In the genomic region with DNA sequence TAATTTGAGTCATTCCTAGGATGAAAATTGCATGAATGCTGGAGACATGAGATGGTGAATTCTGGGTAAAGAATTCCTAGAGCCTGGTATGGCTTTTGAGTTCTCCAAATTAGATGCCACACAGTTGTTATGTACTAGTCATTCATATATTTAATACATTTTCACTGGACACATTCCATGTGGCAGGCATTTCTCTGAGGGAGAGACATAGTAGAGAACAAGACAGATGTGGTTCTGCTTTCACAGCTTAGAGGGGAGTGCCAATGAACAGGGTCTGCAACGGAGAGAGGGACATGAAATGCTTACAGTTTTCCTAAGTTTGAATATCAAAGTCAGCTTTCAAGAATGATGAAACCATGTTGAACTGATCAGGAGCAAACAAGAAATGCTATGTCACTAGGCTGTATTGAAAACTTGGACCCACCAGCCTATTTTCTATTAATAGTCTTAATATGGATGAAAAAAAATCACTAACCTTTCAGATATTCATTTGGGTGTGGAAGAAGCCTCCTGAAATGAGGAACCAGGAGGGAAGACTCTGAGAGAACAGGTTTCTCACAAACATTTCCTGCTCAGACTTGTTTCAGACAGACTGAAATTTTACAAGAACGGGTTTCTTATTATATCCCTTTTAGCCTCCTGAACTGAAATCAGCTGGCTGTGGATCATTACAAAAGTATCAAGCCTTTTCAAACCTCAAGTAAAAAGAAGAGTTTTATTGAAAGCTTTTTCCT, we compare ENCODE assay signal across 17 cellular contexts.
DNase-seq lines count a peak whose midpoint lies in the region; ATAC-seq, FAIRE-seq and TF ChIP-seq lines count a peak whose summit lies in the region.
"Had no signal": no experiment of that assay in that cellular context is flagged by ENCODE, and none has a peak within 500 bp of the region (broad histone marks: within the 10 kb centered on the region; RNA-seq: fewer than 3 reads in every experiment).

No MANE protein-coding gene starts in this region.

- FAIRE-seq in keratinocyte (lab: Jason Lieb, UNC), result no peak
- FAIRE-seq: astrocyte, urothelium cell line had no signal

- H3K27ac ChIP-seq in keratinocyte (ENCODE audit: control insufficient read depth, insufficient read depth, low read length) (no peak overlapping the region), Karpas-422 (ENCODE audit: low read length) (no peak overlapping the region)

- no peaks in the 10 kb centered on the region for H3K9me1 ChIP-seq in keratinocyte (ENCODE audit: control insufficient read depth, extremely low read depth, insufficient read depth, low read length)

- dilution Hi-C loops in keratinocyte (cut with MboI; ENCODE audit: extremely low pct_ligation_motif_present, low sequenced_read_pairs), result no loop called here

- no peaks in the 10 kb centered on the region for H3K27me3 ChIP-seq in keratinocyte (ENCODE audit: control insufficient read depth, extremely low read depth, insufficient read depth, low read length)
- H3K27me3 ChIP-seq in Karpas-422 (ENCODE audit: low read length), result no peaks in the 10 kb centered on the region

- DNase-seq in keratinocyte (ENCODE audit: low read depth, low spot score) (no peak), Karpas-422 (no peak)
- no peak for DNase-seq in stimulated activated CD4-positive, alpha-beta T cell treated with anti-CD3 and anti-CD28 coated beads, Interleukin-15, amount 100 ng/mL, for 24 hours
- DNase-seq: activated CD4-positive, alpha-beta memory T cell treated with anti-CD3 and anti-CD28 coated beads, Interleukin-2, amount 10 ng/mL, durations not matched to agents 7 days and 5 days; activated naive CD4-positive, alpha-beta T cell treated with anti-CD3 and anti-CD28 coated beads, Interleukin-2, amount 50 U/mL, for 16 hours; activated T-cell treated with anti-CD3 and anti-CD28 coated beads, Interleukin-2, amount 50 U/mL, for 4 hours; H9; hypothalamus; mesenchymal stem cell; naive thymus-derived CD8-positive, alpha-beta T cell; NCI-H187 had no signal

- H3K9ac ChIP-seq in keratinocyte (ENCODE audit: control insufficient read depth, extremely low read depth, insufficient read depth, low read length) (no peak overlapping the region), Karpas-422 (ENCODE audit: low read length) (no peak overlapping the region)

- H3K9me2 ChIP-seq in Karpas-422 (replicated peaks; ENCODE audit: insufficient read depth, low read length), result no peaks in the 10 kb centered on the region

- H2AFZ ChIP-seq in keratinocyte (ENCODE audit: control insufficient read depth, low read length), result peak overlapping the region; percentile 68
- H2AFZ ChIP-seq in Karpas-422 (ENCODE audit: low read length), result no peak overlapping the region

- H3K36me3 ChIP-seq in keratinocyte (ENCODE audit: control insufficient read depth in 2 of 2, extremely low read depth in 1 of 2, insufficient read depth in 2 of 2, low read length in 2 of 2) (no peaks in the 10 kb centered on the region), Karpas-422 (ENCODE audit: insufficient read depth, low read length) (no peaks in the 10 kb centered on the region)

- no peaks in the 10 kb centered on the region for H3K79me2 ChIP-seq in keratinocyte (ENCODE audit: control insufficient read depth, insufficient read depth, low read length)
- H3K79me2 ChIP-seq in Karpas-422 (ENCODE audit: low read length), result no peaks in the 10 kb centered on the region

- H4K20me1 ChIP-seq in keratinocyte (ENCODE audit: control insufficient read depth, extremely low read depth, insufficient read depth, low read length) (no peaks in the 10 kb centered on the region), Karpas-422 (ENCODE audit: insufficient read depth, low read depth, low read length) (no peaks in the 10 kb centered on the region)

- H3K4me3 ChIP-seq in keratinocyte (ENCODE audit: control insufficient read depth in 2 of 3, extremely low read depth in 1 of 3, insufficient read depth in 2 of 3, low read depth in 1 of 3, low read length in 3 of 3) (no peak overlapping the region), Karpas-422 (ENCODE audit: low read length) (no peak overlapping the region)

- H3K4me2 ChIP-seq in keratinocyte (ENCODE audit: control insufficient read depth, extremely low read depth, insufficient read depth, low read depth, low read length), result peak overlapping the region; percentile 29
- no peak overlapping the region for H3K4me2 ChIP-seq in Karpas-422 (ENCODE audit: low read depth, low read length, poor library complexity, severe bottlenecking)

- no peak for TF ChIP-seq CTCF in keratinocyte (optimal IDR thresholded peaks at IDR 0.05 in 1 of 3, IDR thresholded peaks at IDR 0.05 in 1 of 3, conservative IDR thresholded peaks at IDR 0.05 in 1 of 3; ENCODE audit: extremely low read depth in 1 of 3, insufficient read depth in 2 of 3, low read length in 3 of 3)

- ATAC-seq in GM18868 (IDR thresholded peaks at IDR 0.05; ENCODE audit: unreplicated experiment), result peak; percentile 18
- peak; percentile 40 for ATAC-seq in GM21515 (IDR thresholded peaks at IDR 0.05; ENCODE audit: unreplicated experiment)
- ATAC-seq in HG03354 (IDR thresholded peaks at IDR 0.05; ENCODE audit: poor library complexity, severe bottlenecking, unreplicated experiment), result peak; percentile 31
- ATAC-seq in HG02571 (IDR thresholded peaks at IDR 0.05; ENCODE audit: unreplicated experiment), result no peak
- ATAC-seq: activated T-cell treated with anti-CD3 and anti-CD28 coated beads, Interleukin-2, amount 50 U/mL, for 4 hours; naive thymus-derived CD8-positive, alpha-beta T cell had no signal

- H3K4me1 ChIP-seq in keratinocyte (ENCODE audit: control insufficient read depth, extremely low read depth, insufficient read depth, low read length), result peaks cover 8% of the 10 kb centered on the region
- no peaks in the 10 kb centered on the region for H3K4me1 ChIP-seq in Karpas-422 (ENCODE audit: low read length)

- H3K9me3 ChIP-seq in keratinocyte (ENCODE audit: control insufficient read depth, low read depth, low read length), result no peaks in the 10 kb centered on the region
- no peaks in the 10 kb centered on the region for H3K9me3 ChIP-seq in Karpas-422 (ENCODE audit: low read length)
